ENCODE assay signal across 26 cellular contexts in the genomic region with DNA sequence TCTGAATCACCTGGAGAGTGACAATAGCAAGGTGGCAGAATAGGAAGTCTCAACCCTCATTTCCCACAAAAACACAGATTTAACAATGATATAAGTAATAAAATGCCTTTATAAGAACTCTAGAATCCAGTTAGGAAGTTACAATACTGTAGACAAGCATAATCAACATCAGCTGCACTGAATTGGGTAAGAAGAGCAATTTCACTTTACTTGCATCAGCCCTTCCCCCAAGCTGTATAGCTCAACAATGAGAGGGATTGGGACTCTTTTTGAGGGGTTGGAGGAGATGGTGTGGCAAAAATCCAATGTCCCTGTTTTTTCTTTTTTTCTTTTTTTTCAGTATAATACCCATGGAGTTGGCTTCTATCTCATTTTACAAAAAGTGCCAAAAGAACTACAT.
"Had no signal": no experiment of that assay in that cellular context is flagged by ENCODE, and none has a peak within 500 bp of the region (broad histone marks: within the 10 kb centered on the region; RNA-seq: fewer than 3 reads in every experiment).

No MANE protein-coding gene starts in this region.

- H3K27me3 ChIP-seq: heart left ventricle, ovary, right lobe of liver, uterus had no signal

- H3K4me3 ChIP-seq: heart left ventricle, ovary, right lobe of liver, thoracic aorta, uterus had no signal

- H3K27ac ChIP-seq: heart left ventricle, ovary, right lobe of liver, thoracic aorta, uterus had no signal

- H3K9me3 ChIP-seq: ovary, right lobe of liver had no signal

- H3K4me1 Mint-ChIP-seq: activated CD4-positive, alpha-beta memory T cell treated with anti-CD3 and anti-CD28 coated beads, Interleukin-2, amount 10 ng/mL, durations not matched to agents 7 days and 5 days; activated CD4-positive, alpha-beta T cell treated with anti-CD3 and anti-CD28 coated beads, Interleukin-2, amount 10 ng/mL, durations not matched to agents 24 days and 14 days; activated T-helper 17 cell treated with anti-CD3 and anti-CD28 coated beads, Interleukin-2, amount 50 U/mL, for 72 hours; immature natural killer cell; naive thymus-derived CD4-positive, alpha-beta T cell had no signal

- H3K27me3 Mint-ChIP-seq: activated CD4-positive, alpha-beta memory T cell treated with anti-CD3 and anti-CD28 coated beads, Interleukin-2, amount 10 ng/mL, durations not matched to agents 7 days and 5 days; activated T-cell treated with anti-CD3 and anti-CD28 coated beads, Interleukin-2, amount 50 U/mL, for 24 hours; activated T-helper 17 cell treated with anti-CD3 and anti-CD28 coated beads, Interleukin-2, amount 50 U/mL, for 72 hours; naive thymus-derived CD4-positive, alpha-beta T cell; progenitor cell of endocrine pancreas; type B pancreatic cell had no signal

- H3K36me3 ChIP-seq: heart left ventricle, right lobe of liver, thoracic aorta, uterus had no signal

- H3K27ac Mint-ChIP-seq: activated CD4-positive, alpha-beta memory T cell treated with anti-CD3 and anti-CD28 coated beads, Interleukin-2, amount 10 ng/mL, durations not matched to agents 7 days and 5 days; activated CD4-positive, alpha-beta T cell treated with anti-CD3 and anti-CD28 coated beads, Interleukin-2, amount 10 ng/mL, durations not matched to agents 24 days and 14 days; activated naive CD4-positive, alpha-beta T cell treated with anti-CD3 and anti-CD28 coated beads, Interleukin-2, amount 50 U/mL, for 72 hours; activated T-cell treated with anti-CD3 and anti-CD28 coated beads, Interleukin-2, amount 50 U/mL, for 24 hours; activated T-helper 17 cell treated with anti-CD3 and anti-CD28 coated beads, Interleukin-2, amount 50 U/mL, for 72 hours; immature natural killer cell; naive thymus-derived CD4-positive, alpha-beta T cell; progenitor cell of endocrine pancreas; type B pancreatic cell had no signal

- ATAC-seq: activated naive CD4-positive, alpha-beta T cell treated with anti-CD3 and anti-CD28 coated beads, Interleukin-2, amount 50 U/mL, for 72 hours; activated T-helper 17 cell treated with anti-CD3 and anti-CD28 coated beads, Interleukin-2, amount 50 U/mL, for 72 hours; heart left ventricle; left colon; naive thymus-derived CD4-positive, alpha-beta T cell; right lobe of liver; stimulated activated naive CD8-positive, alpha-beta T cell treated with anti-CD3 and anti-CD28 coated beads, Interleukin-15, Interleukin-2, amounts not matched to agents 100 U/mL and 50 U/mL, for 24 hours had no signal

- H3K4me3 Mint-ChIP-seq: activated CD4-positive, alpha-beta memory T cell treated with anti-CD3 and anti-CD28 coated beads, Interleukin-2, amount 10 ng/mL, durations not matched to agents 7 days and 5 days; activated CD4-positive, alpha-beta T cell treated with anti-CD3 and anti-CD28 coated beads, Interleukin-2, amount 10 ng/mL, durations not matched to agents 24 days and 14 days; activated T-cell treated with anti-CD3 and anti-CD28 coated beads, Interleukin-2, amount 50 U/mL, for 24 hours; activated T-helper 17 cell treated with anti-CD3 and anti-CD28 coated beads, Interleukin-2, amount 50 U/mL, for 72 hours; immature natural killer cell; naive thymus-derived CD4-positive, alpha-beta T cell; type B pancreatic cell had no signal

- DNase-seq: activated CD4-positive, alpha-beta memory T cell treated with anti-CD3 and anti-CD28 coated beads, Interleukin-2, amount 10 ng/mL, durations not matched to agents 7 days and 5 days; activated CD4-positive, alpha-beta T cell treated with anti-CD3 and anti-CD28 coated beads, Interleukin-2, amount 10 ng/mL, durations not matched to agents 24 days and 14 days; activated CD4-positive, CD25-positive, alpha-beta regulatory T cell treated with anti-CD3 and anti-CD28 coated beads, Interleukin-2, amount 50 U/mL, for 72 hours; activated CD8-positive, alpha-beta memory T cell treated with anti-CD3 and anti-CD28 coated beads, Interleukin-2, amount 50 U/mL, for 48 hours; activated T-cell treated with anti-CD3 and anti-CD28 coated beads, Interleukin-2, amount 50 U/mL, for 24 hours; anterior cingulate cortex; effector memory CD4-positive, alpha-beta T cell; heart left ventricle; hypothalamus; immature natural killer cell; kidney; left colon; mammary epithelial cell; midbrain; naive thymus-derived CD4-positive, alpha-beta T cell; ovary; right lobe of liver; stimulated activated CD4-positive, alpha-beta T cell treated with anti-CD3 and anti-CD28 coated beads, Interleukin-4, amount 100 ng/mL, for 1 hour; stimulated activated naive CD8-positive, alpha-beta T cell treated with anti-CD3 and anti-CD28 coated beads, Interleukin-15, Interleukin-2, amounts not matched to agents 100 U/mL and 50 U/mL, for 24 hours; T-helper 2 cell; uterus had no signal

- H3K4me1 ChIP-seq: heart left ventricle, right lobe of liver, uterus had no signal
